8 cellular contexts compared by ENCODE assay signal in genomic region chr10:5446390-5446926, GRCh38. TPM values are rescaled to one million over a fixed set of nuclear protein-coding genes. Genes with fewer than 3 reads are reported as not detected.
DNase-seq lines count a peak whose midpoint lies in the region; ATAC-seq, FAIRE-seq and TF ChIP-seq lines count a peak whose summit lies in the region.

No MANE protein-coding gene starts in this region.

- peak; percentile 90 for FAIRE-seq in HepG2 (lab: Jason Lieb, UNC)

- no peak for TF ChIP-seq CTCF in C4-2B (conservative IDR thresholded peaks at IDR 0.05)
- TF ChIP-seq CTCF in HepG2 (CRISPR knock-in tag; IDR thresholded peaks at IDR 0.05): peak; percentile 35; the same call in 1 of the 2 replicates

- 1 to 2% methylated on average over 23 of the region's 23 CpGs for WGBS in GM23248 (ENCODE audit: low coverage in 1 of 2, low lambda C conversion rate in 2 of 2, missing lambda C conversion rate in 2 of 2), 2 experiments
- under 1% methylated on average over 13 of the region's 23 CpGs for WGBS in HepG2 (ENCODE audit: low lambda C conversion rate)

- H3K27me3 ChIP-seq in GM23248 (replicated peaks; ENCODE audit: insufficient read depth): no peaks in the 10 kb centered on the region
- H3K27me3 ChIP-seq in HepG2 (ENCODE audit: control insufficient read depth in 1 of 2, insufficient read depth in 2 of 2, low read length in 2 of 2): no peaks in the 10 kb centered on the region; a peak in 1 of 5 replicates

- H3K9me2 ChIP-seq in GM23248 (ENCODE audit: insufficient read depth): no peaks in the 10 kb centered on the region

- in situ Hi-C loops in GM23248 (cut with MboI) (no loop called here), HepG2 (cut with HindIII; ENCODE audit: extremely low pct_ligation_motif_present, low pct_unique_long_range_greater_than_20kb) (no loop called here)

- peak overlapping the region; percentile 67 for H3K27ac ChIP-seq in C4-2B
- H3K27ac ChIP-seq in GM23248: peak overlapping the region; percentile 74
- peak overlapping the region; percentile 71 for H3K27ac ChIP-seq in HepG2 (ENCODE audit: extremely low read length, insufficient read depth, low read length)

- intact Hi-C loops in HepG2 (cut with micrococcal nuclease; ENCODE audit: unreplicated experiment): loop anchor here (1.0 to 10.0 kb wide), 2 partner anchors 68 to 102 kb away; no protein-coding TSS in a partner anchor

- H3K9me3 ChIP-seq in GM23248 (ENCODE audit: low read depth) (no peaks in the 10 kb centered on the region), HepG2 (ENCODE audit: low read length) (no peaks in the 10 kb centered on the region)

- TF ChIP-seq EP300 in HepG2 (IDR thresholded peaks at IDR 0.05; ENCODE audit: low read depth in 2 of 2, low read length in 2 of 2): peak in 1 of 2 experiments; percentile 28; a peak in 1 of 4 replicates
- TF ChIP-seq EP300 in HepG2 (CRISPR knock-in tag; IDR thresholded peaks at IDR 0.05; ENCODE audit: borderline replicate concordance): peak; percentile 59; the same call in 1 of the 2 replicates

- H3K4me1 ChIP-seq in GM23248 (ENCODE audit: insufficient read depth) (peaks cover 25% of the 10 kb centered on the region), HepG2 (ENCODE audit: insufficient read depth, low read length) (peaks cover 18% of the 10 kb centered on the region)

- peak; percentile 98 to 100 for TF ChIP-seq POLR2A in HepG2 (IDR thresholded peaks at IDR 0.05; ENCODE audit: insufficient read depth in 1 of 2, low read depth in 2 of 2, low read length in 2 of 2)

- H3K4me2 ChIP-seq in GM23248 (ENCODE audit: unreplicated experiment) (peak overlapping the region; percentile 96), HepG2 (ENCODE audit: low read depth, low read length) (peak overlapping the region; percentile 90)

- peak overlapping the region; percentile 79 for H3K4me3 ChIP-seq in GM23248
- peak overlapping the region; percentile 74 to 96 (median 77) for H3K4me3 ChIP-seq in HepG2 (replicated peaks in 1 of 3; ENCODE audit: insufficient read depth in 1 of 3, low read depth in 2 of 3, low read length in 3 of 3)

- H3K36me3 ChIP-seq in GM23248 (ENCODE audit: low read depth): 0 out of 2 replicates have a peak, but pooled peaks cover under 1% of the 10 kb centered on the region
- H3K36me3 ChIP-seq in HepG2 (replicated peaks in 1 of 2; ENCODE audit: control insufficient read depth in 1 of 2, insufficient read depth in 2 of 2, low read length in 2 of 2): no peaks in the 10 kb centered on the region; a peak in 2 of 5 replicates

- H4K20me1 ChIP-seq in GM23248 (ENCODE audit: insufficient read depth): no peaks in the 10 kb centered on the region
- H4K20me1 ChIP-seq in HepG2 (ENCODE audit: insufficient read depth, low read length): peaks cover 11% of the 10 kb centered on the region

- CTCF ChIA-PET in HepG2 (lab: Yijun Ruan, JAX; ENCODE audit: low intra/inter-chr PET ratio, low total read pairs): no interaction called here

- TF ChIP-seq RAD21 in HepG2 (CRISPR knock-in tag; IDR thresholded peaks at IDR 0.05): peak; percentile 63

- no TSS peak for BruUV-seq in HepG2 (replicated peaks; lab: Mats Ljungman, UMichigan)

- peak overlapping the region; percentile 90 for H3K9ac ChIP-seq in GM23248
- peak overlapping the region; percentile 88 for H3K9ac ChIP-seq in HepG2 (ENCODE audit: insufficient read depth, low read depth, low read length)

- ATAC-seq in HepG2: peak; percentile 95
- ATAC-seq in GM21526 (IDR thresholded peaks at IDR 0.05; ENCODE audit: low FRiP score, unreplicated experiment): no peak

- DNase-seq in GM23248: peak; percentile 94
- DNase-seq in NCI-H1436 treated with DMSO at 0.1 percent for 48 hours (lab: John Stamatoyannopoulos, UW): peak; percentile 31
- peak; percentile 70 for DNase-seq in activated CD4-positive, alpha-beta T cell treated with anti-CD3 and anti-CD28 coated beads, Interleukin-2, amount 50 U/mL, for 1 hour
- peak; percentile 94 for DNase-seq in dermis blood vessel endothelial cell
- DNase-seq in HepG2 (ENCODE audit: low spot score): peak; percentile 89
- peak; percentile 82 to 84 for DNase-seq in stimulated activated CD4-positive, alpha-beta T cell treated with anti-CD3 and anti-CD28 coated beads, Interleukin-2, amount 100 ng/mL, for 24 hours

- peaks cover 44% of the 10 kb centered on the region for H3F3A ChIP-seq in GM23248 (ENCODE audit: insufficient read depth)

- POLR2A ChIA-PET in HepG2 (lab: Yijun Ruan, JAX): interaction anchor here (0.6 to 3.3 kb wide), 39 partner anchors 13 to 632 kb away, joined by 3 to 73 read pairs (median 4); partner anchors contain the start of genes ANKRD16, CALML3, CALML5 and FBH1

- H3K79me2 ChIP-seq in GM23248 (ENCODE audit: insufficient read depth) (peaks cover 77% of the 10 kb centered on the region), HepG2 (ENCODE audit: insufficient read depth, low read length) (peaks cover 50% of the 10 kb centered on the region)

- peak overlapping the region; percentile 69 for H2AFZ ChIP-seq in GM23248
- H2AFZ ChIP-seq in HepG2 (ENCODE audit: low read length): no peak overlapping the region

RNA-seq across cellular contexts. Expression of gene NET1, which starts 34.1 kb away (rescaled TPM):
- 40.2 and 42.9 TPM in 2 replicates for total RNA-seq in GM23248 (2014; rRNA removed; shearing (Covaris generic))
- polyA plus RNA-seq in GM23248 (2016; fragmentation: Nextera tagmentation; extraction: Ambion mirVana): 36.5 and 36.7 TPM in 2 replicates
- total RNA-seq in dermis blood vessel endothelial cell: 21.1 and 34.8 TPM in 2 replicates
- total RNA-seq in HepG2 (2016; rRNA removed; fragmentation: Illumina TruSeq; extraction: Trizol): 65.8 and 115 TPM in 2 replicates
- total RNA-seq in HepG2 (2016; cell fraction: cytosol; rRNA removed; fragmentation: Illumina TruSeq; extraction: Trizol; ENCODE audit: low read depth): 13.3 and 15.2 TPM in 2 replicates
- 67.1 and 111 TPM in 2 replicates for total RNA-seq in HepG2 (2016; cell fraction: insoluble cytoplasmic fraction; rRNA removed; fragmentation: Illumina TruSeq; extraction: Trizol)
- 50.6 and 52.2 TPM in 2 replicates for total RNA-seq in HepG2 (2016; cell fraction: membrane; rRNA removed; fragmentation: Illumina TruSeq; extraction: Trizol)
- total RNA-seq in HepG2 (2016; cell fraction: nucleus; rRNA removed; fragmentation: Illumina TruSeq; extraction: Trizol): 56.7 and 60.2 TPM in 2 replicates
- 37.8 and 48.1 TPM in 2 replicates for polyA plus RNA-seq in HepG2 (2011; rRNA removed)
- 26.5 and 28.7 TPM in 2 replicates for polyA plus RNA-seq in HepG2 (2011; cell fraction: cytosol; rRNA removed)
- 19.8 and 22.7 TPM in 2 replicates for polyA plus RNA-seq in HepG2 (2011; cell fraction: nucleus; rRNA removed)
- 43.1 and 50.0 TPM in 2 replicates for polyA plus RNA-seq in HepG2 (2012)
- 5.0 and 5.8 TPM in 2 replicates for polyA plus RNA-seq in HepG2 (2016; cell fraction: cytosol; fragmentation: Illumina TruSeq; extraction: Trizol; ENCODE audit: low read depth)
- polyA plus RNA-seq in HepG2 (2016; cell fraction: insoluble cytoplasmic fraction; fragmentation: Illumina TruSeq; extraction: Trizol; ENCODE audit: low read depth): 98.1 and 103 TPM in 2 replicates
- 21.4 and 21.5 TPM in 2 replicates for polyA plus RNA-seq in HepG2 (2016; cell fraction: membrane; fragmentation: Illumina TruSeq; extraction: Trizol; ENCODE audit: low read depth)
- 56.7 and 57.9 TPM in 2 replicates for polyA plus RNA-seq in HepG2 (2016; cell fraction: nucleus; fragmentation: Illumina TruSeq; extraction: Trizol; ENCODE audit: insufficient read depth, low read depth)
- polyA minus RNA-seq in HepG2 (2011; rRNA and poly(A)+ RNA removed; ENCODE audit: low replicate concordance): 47.1 and 69.7 TPM in 2 replicates
- polyA minus RNA-seq in HepG2 (2011; cell fraction: cytosol; rRNA and poly(A)+ RNA removed): 79.5 and 93.0 TPM in 2 replicates
- 103 and 134 TPM in 2 replicates for polyA minus RNA-seq in HepG2 (2011; cell fraction: nucleus; rRNA and poly(A)+ RNA removed)

RNA-seq across cellular contexts. Expression of gene TUBAL3, which starts 41.8 kb away (rescaled TPM):
- not detected in 2 replicates for total RNA-seq in GM23248 (2014; rRNA removed; shearing (Covaris generic))
- polyA plus RNA-seq in GM23248 (2016; fragmentation: Nextera tagmentation; extraction: Ambion mirVana) (not detected in 2 replicates), HepG2 (2011; rRNA removed) (0.26 and 0.48 TPM in 2 replicates)
- total RNA-seq in dermis blood vessel endothelial cell (0.28 and 0.34 TPM in 2 replicates), HepG2 (2016; rRNA removed; fragmentation: Illumina TruSeq; extraction: Trizol) (0.07 TPM in 1 of 2 replicates, not detected in the other)
- total RNA-seq in HepG2 (2016; cell fraction: cytosol; rRNA removed; fragmentation: Illumina TruSeq; extraction: Trizol; ENCODE audit: low read depth): not detected in 2 replicates
- 0.06 TPM in 1 of 2 replicates, not detected in the other for total RNA-seq in HepG2 (2016; cell fraction: insoluble cytoplasmic fraction; rRNA removed; fragmentation: Illumina TruSeq; extraction: Trizol)
- not detected in 2 replicates for total RNA-seq in HepG2 (2016; cell fraction: membrane; rRNA removed; fragmentation: Illumina TruSeq; extraction: Trizol)
- total RNA-seq in HepG2 (2016; cell fraction: nucleus; rRNA removed; fragmentation: Illumina TruSeq; extraction: Trizol): not detected in 2 replicates
- polyA plus RNA-seq in HepG2 (2011; cell fraction: cytosol; rRNA removed): 0.28 and 0.37 TPM in 2 replicates
- 0.24 and 0.26 TPM in 2 replicates for polyA plus RNA-seq in HepG2 (2011; cell fraction: nucleus; rRNA removed)
- polyA plus RNA-seq in HepG2 (2012): 0.19 and 0.34 TPM in 2 replicates
- polyA plus RNA-seq in HepG2 (2016; cell fraction: cytosol; fragmentation: Illumina TruSeq; extraction: Trizol; ENCODE audit: low read depth): not detected in 2 replicates
- not detected in 2 replicates for polyA plus RNA-seq in HepG2 (2016; cell fraction: insoluble cytoplasmic fraction; fragmentation: Illumina TruSeq; extraction: Trizol; ENCODE audit: low read depth)
- not detected in 2 replicates for polyA plus RNA-seq in HepG2 (2016; cell fraction: membrane; fragmentation: Illumina TruSeq; extraction: Trizol; ENCODE audit: low read depth)
- polyA plus RNA-seq in HepG2 (2016; cell fraction: nucleus; fragmentation: Illumina TruSeq; extraction: Trizol; ENCODE audit: insufficient read depth, low read depth): not detected in 2 replicates
- polyA minus RNA-seq in HepG2 (2011; rRNA and poly(A)+ RNA removed; ENCODE audit: low replicate concordance): 0.32 and 0.77 TPM in 2 replicates
- polyA minus RNA-seq in HepG2 (2011; cell fraction: cytosol; rRNA and poly(A)+ RNA removed): not detected in 2 replicates
- polyA minus RNA-seq in HepG2 (2011; cell fraction: nucleus; rRNA and poly(A)+ RNA removed): 0.37 TPM in 1 of 2 replicates, not detected in the other

RNA-seq across cellular contexts. Expression of gene CALML5, which starts 52.9 kb away (rescaled TPM):
- not detected in 2 replicates for total RNA-seq in GM23248 (2014; rRNA removed; shearing (Covaris generic))
- polyA plus RNA-seq in GM23248 (2016; fragmentation: Nextera tagmentation; extraction: Ambion mirVana): not detected in 2 replicates
- total RNA-seq in dermis blood vessel endothelial cell: not detected in 2 replicates
- not detected in 2 replicates for total RNA-seq in HepG2 (2016; rRNA removed; fragmentation: Illumina TruSeq; extraction: Trizol)
- not detected in 2 replicates for total RNA-seq in HepG2 (2016; cell fraction: cytosol; rRNA removed; fragmentation: Illumina TruSeq; extraction: Trizol; ENCODE audit: low read depth)
- total RNA-seq in HepG2 (2016; cell fraction: insoluble cytoplasmic fraction; rRNA removed; fragmentation: Illumina TruSeq; extraction: Trizol): not detected in 2 replicates
- not detected in 2 replicates for total RNA-seq in HepG2 (2016; cell fraction: membrane; rRNA removed; fragmentation: Illumina TruSeq; extraction: Trizol)
- not detected in 2 replicates for total RNA-seq in HepG2 (2016; cell fraction: nucleus; rRNA removed; fragmentation: Illumina TruSeq; extraction: Trizol)
- not detected in 2 replicates for polyA plus RNA-seq in HepG2 (2011; rRNA removed)
- polyA plus RNA-seq in HepG2 (2011; cell fraction: cytosol; rRNA removed): not detected in 2 replicates
- not detected in 2 replicates for polyA plus RNA-seq in HepG2 (2011; cell fraction: nucleus; rRNA removed)
- polyA plus RNA-seq in HepG2 (2012): not detected in 2 replicates
- not detected in 2 replicates for polyA plus RNA-seq in HepG2 (2016; cell fraction: cytosol; fragmentation: Illumina TruSeq; extraction: Trizol; ENCODE audit: low read depth)
- not detected in 2 replicates for polyA plus RNA-seq in HepG2 (2016; cell fraction: insoluble cytoplasmic fraction; fragmentation: Illumina TruSeq; extraction: Trizol; ENCODE audit: low read depth)
- not detected in 2 replicates for polyA plus RNA-seq in HepG2 (2016; cell fraction: membrane; fragmentation: Illumina TruSeq; extraction: Trizol; ENCODE audit: low read depth)
- not detected in 2 replicates for polyA plus RNA-seq in HepG2 (2016; cell fraction: nucleus; fragmentation: Illumina TruSeq; extraction: Trizol; ENCODE audit: insufficient read depth, low read depth)
- polyA minus RNA-seq in HepG2 (2011; rRNA and poly(A)+ RNA removed; ENCODE audit: low replicate concordance): not detected in 2 replicates
- not detected in 2 replicates for polyA minus RNA-seq in HepG2 (2011; cell fraction: cytosol; rRNA and poly(A)+ RNA removed)
- not detected in 2 replicates for polyA minus RNA-seq in HepG2 (2011; cell fraction: nucleus; rRNA and poly(A)+ RNA removed)

Comparison
In these comparisons a context has a peak if more than half of its experiments do, and no peak if none do; other contexts are left out.
1. DNase-seq: peak in every context shown above with its lines; median percentile 94 in GM23248; 94 in dermis blood vessel endothelial cell; 89 in HepG2; 83 in stimulated activated CD4-positive, alpha-beta T cell treated with anti-CD3 and anti-CD28 coated beads, Interleukin-2, amount 100 ng/mL, for 24 hours; 70 in activated CD4-positive, alpha-beta T cell treated with anti-CD3 and anti-CD28 coated beads, Interleukin-2, amount 50 U/mL, for 1 hour; 31 in NCI-H1436 treated with DMSO at 0.1 percent for 48 hours.